21 cellular contexts compared by ENCODE assay signal in genomic region chr7:143479055-143479766, GRCh38. TPM values are rescaled to one million over a fixed set of nuclear protein-coding genes. Genes with fewer than 3 reads are reported as not detected.
DNase-seq lines count a peak whose midpoint lies in the region; ATAC-seq, FAIRE-seq and TF ChIP-seq lines count a peak whose summit lies in the region.
"Had no signal": no experiment of that assay in that cellular context is flagged by ENCODE, and none has a peak within 500 bp of the region (broad histone marks: within the 10 kb centered on the region; RNA-seq: fewer than 3 reads in every experiment).

No MANE protein-coding gene starts in this region.

- in situ Hi-C loops in GM23248 (cut with MboI) = loop anchor here (25.0 kb wide), 1 partner anchor 917 kb away; no protein-coding TSS in a partner anchor

- no peaks in the 10 kb centered on the region for H4K20me1 ChIP-seq in SK-N-SH (ENCODE audit: insufficient read depth)
- H4K20me1 ChIP-seq in GM23248 (ENCODE audit: insufficient read depth) = no peaks in the 10 kb centered on the region

- H3K9me3 ChIP-seq in SK-N-SH = peaks cover 10% of the 10 kb centered on the region; the same call in 1 of the 2 replicates
- H3K9me3 ChIP-seq in GM23248 (ENCODE audit: low read depth) = peaks cover 6% of the 10 kb centered on the region
- H3K9me3 ChIP-seq in trophoblast cell (ENCODE audit: insufficient read depth, low read depth, low read length) = no peaks in the 10 kb centered on the region
- H3K9me3 ChIP-seq in Caco-2 = peaks cover 7% of the 10 kb centered on the region; the same call in 1 of the 2 replicates

- no peak overlapping the region for H3K14ac ChIP-seq in trophoblast cell (ENCODE audit: low read length)

- H2BK5ac ChIP-seq in trophoblast cell (ENCODE audit: low read depth, low read length, poor library complexity) = no peak overlapping the region

- no peaks in the 10 kb centered on the region for H3F3A ChIP-seq in SK-N-SH (replicated peaks; ENCODE audit: insufficient read depth)
- peaks cover 9% of the 10 kb centered on the region; the same call in 1 of the 2 replicates for H3F3A ChIP-seq in GM23248 (ENCODE audit: insufficient read depth)

- no peaks in the 10 kb centered on the region for H3K36me3 Mint-ChIP-seq in Caco-2 (ENCODE audit: insufficient read depth, unreplicated experiment)

- H2AFZ ChIP-seq in SK-N-SH (ENCODE audit: low read depth) = no peak overlapping the region
- H2AFZ ChIP-seq in GM23248 = peak overlapping the region; percentile 59
- no peak overlapping the region for H2AFZ ChIP-seq in trophoblast cell (ENCODE audit: insufficient read depth, low read length, poor library complexity)

- TF ChIP-seq CTCF in SK-N-SH (IDR thresholded peaks at IDR 0.05) = no peak
- TF ChIP-seq CTCF in fibroblast of mammary gland (conservative IDR thresholded peaks at IDR 0.05; ENCODE audit: control insufficient read depth, insufficient read depth, low read depth, low read length) = no peak
- no peak for TF ChIP-seq CTCF in D721Med (IDR thresholded peaks at IDR 0.05; ENCODE audit: insufficient read depth, missing control alignments)
- TF ChIP-seq CTCF in Caco-2 (IDR thresholded peaks at IDR 0.05; ENCODE audit: insufficient read depth in 1 of 2, low read depth in 1 of 2, low read length in 1 of 2, severe bottlenecking in 1 of 2, unreplicated experiment in 1 of 2) = no peak

- H3K36me3 ChIP-seq in SK-N-SH (replicated peaks in 1 of 2; ENCODE audit: control insufficient read depth in 1 of 2, insufficient read depth in 2 of 2, low read length in 1 of 2) (peaks cover 0 to 2% of the 10 kb centered on the region in 2 experiments), GM23248 (ENCODE audit: low read depth) (no peaks in the 10 kb centered on the region), trophoblast cell (ENCODE audit: control insufficient read depth in 1 of 2, insufficient read depth in 2 of 2, low read length in 2 of 2) (no peaks in the 10 kb centered on the region), Caco-2 (ENCODE audit: control insufficient read depth, insufficient read depth, low read length) (no peaks in the 10 kb centered on the region)

- no peaks in the 10 kb centered on the region for H3K27me3 Mint-ChIP-seq in Caco-2 (ENCODE audit: insufficient read depth, unreplicated experiment)

- POLR2A ChIA-PET in SK-N-SH (lab: Yijun Ruan, JAX) = no interaction called here
- POLR2A ChIA-PET in Caco-2 (lab: Charles Lee) = no interaction called here

- ATAC-seq in SK-N-SH treated with all-trans-retinoic acid at 6 μM for 48 hours = peak; percentile 60
- ATAC-seq: Panc1 had no signal

- no peak overlapping the region for H4K91ac ChIP-seq in trophoblast cell (ENCODE audit: low read depth, low read length)

- peaks cover 19% of the 10 kb centered on the region for H3K9me3 Mint-ChIP-seq in Caco-2 (ENCODE audit: unreplicated experiment)

- no peak for TF ChIP-seq EP300 in SK-N-SH (IDR thresholded peaks at IDR 0.05; ENCODE audit: borderline replicate concordance in 1 of 2, low read depth in 1 of 2, low read length in 1 of 2)

- BruUV-seq in Caco-2 (replicated peaks; lab: Mats Ljungman, UMichigan) = no TSS peak

- no peak overlapping the region for H2AK5ac ChIP-seq in trophoblast cell (ENCODE audit: low read length)

- TF ChIP-seq RAD21 in SK-N-SH (IDR thresholded peaks at IDR 0.05; ENCODE audit: low read length) = no peak

- CTCF ChIA-PET in SK-N-SH (lab: Yijun Ruan, JAX) = no interaction called here
- CTCF ChIA-PET in Caco-2 (lab: Charles Lee) = interaction anchor here (0.9 kb wide), 1 partner anchor 191 kb away, joined by 3 read pairs; the partner anchor contains the start of gene CASP2

- no peak overlapping the region for H2BK12ac ChIP-seq in trophoblast cell (ENCODE audit: low read length)

- no peak overlapping the region for H3K23ac ChIP-seq in trophoblast cell (ENCODE audit: low read length)

- intact Hi-C loops in Caco-2 (cut with micrococcal nuclease; ENCODE audit: unreplicated experiment) = no loop called here

- H3K27me3 ChIP-seq in SK-N-SH (ENCODE audit: insufficient read depth) (no peaks in the 10 kb centered on the region), GM23248 (replicated peaks; ENCODE audit: insufficient read depth) (no peaks in the 10 kb centered on the region), trophoblast cell (ENCODE audit: insufficient read depth, low read length) (no peaks in the 10 kb centered on the region), Caco-2 (replicated peaks; ENCODE audit: control insufficient read depth, insufficient read depth, low read length) (no peaks in the 10 kb centered on the region)

- no peak overlapping the region for H2BK120ac ChIP-seq in trophoblast cell (ENCODE audit: insufficient read depth, low read length, poor library complexity)

- no peak overlapping the region for H3K4me3 Mint-ChIP-seq in Caco-2 (ENCODE audit: unreplicated experiment)

- no peaks in the 10 kb centered on the region for H3K79me2 ChIP-seq in SK-N-SH (ENCODE audit: insufficient read depth)
- no peaks in the 10 kb centered on the region for H3K79me2 ChIP-seq in GM23248 (ENCODE audit: insufficient read depth)
- no peaks in the 10 kb centered on the region for H3K79me2 ChIP-seq in trophoblast cell (ENCODE audit: control insufficient read depth, insufficient read depth, low read length, poor library complexity)

- H3K4me1 ChIP-seq in SK-N-SH (ENCODE audit: control insufficient read depth in 1 of 2, insufficient read depth in 2 of 2, low read depth in 1 of 2, low read length in 1 of 2) (peaks cover 0 to 3% of the 10 kb centered on the region in 2 experiments; a peak in 2 of 4 replicates), GM23248 (ENCODE audit: insufficient read depth) (peaks cover 14% of the 10 kb centered on the region), trophoblast cell (ENCODE audit: control insufficient read depth in 1 of 2, insufficient read depth in 2 of 2, low read length in 2 of 2) (no peaks in the 10 kb centered on the region), Caco-2 (no peaks in the 10 kb centered on the region)

- no peak for FAIRE-seq in D721Med (lab: Jason Lieb, UNC)
- FAIRE-seq: GM19239, H54 had no signal

- H3K9ac ChIP-seq in SK-N-SH (no peak overlapping the region), GM23248 (peak overlapping the region; percentile 28; the same call in 1 of the 2 replicates), trophoblast cell (ENCODE audit: low read length) (no peak overlapping the region)
- H3K9ac ChIP-seq: KMS-11 had no signal

- H3K9me2 ChIP-seq in SK-N-SH = 0 out of 2 replicates have a peak, but pooled peaks cover 2% of the 10 kb centered on the region
- H3K9me2 ChIP-seq in GM23248 (ENCODE audit: insufficient read depth) = no peaks in the 10 kb centered on the region

- no peak overlapping the region for H3K4ac ChIP-seq in trophoblast cell (ENCODE audit: low read depth, low read length)

- no peak overlapping the region for H3K18ac ChIP-seq in trophoblast cell (ENCODE audit: low read length)

- H3K27ac ChIP-seq in SK-N-SH (ENCODE audit: low read depth in 2 of 2, low read length in 1 of 2) (peak overlapping the region in 1 of 2 experiments; percentile 72; a peak in 2 of 4 replicates), GM23248 (peak overlapping the region; percentile 46), skin epidermis (peak overlapping the region in 11 of 21 experiments; percentile 10 to 74 (median 50)), trophoblast cell (ENCODE audit: low read depth, low read length) (no peak overlapping the region)
- H3K27ac ChIP-seq: 22Rv1, KMS-11 had no signal

- H4K8ac ChIP-seq in trophoblast cell (ENCODE audit: low read depth, low read length) = no peak overlapping the region

- DNase-seq in SK-N-SH (no peak), GM23248 (peak; percentile 60), fibroblast of mammary gland (ENCODE audit: low read depth) (peak; percentile 63), D721Med (ENCODE audit: insufficient read length, low spot score) (no peak), trophoblast cell (no peak), Caco-2 (no peak)
- DNase-seq: C1 segment of cervical spinal cord, EL, NCI-H1092, NCI-H146, NCI-H2081 treated with DMSO at 0.1 percent for 48 hours, NCI-H510A treated with DMSO at 0.1 percent for 48 hours had no signal

- H3K27ac Mint-ChIP-seq in Caco-2 (ENCODE audit: unreplicated experiment) = no peak overlapping the region

- H3K4me2 ChIP-seq in SK-N-SH = no peak overlapping the region
- no peak overlapping the region for H3K4me2 ChIP-seq in GM23248 (ENCODE audit: unreplicated experiment)
- no peak overlapping the region for H3K4me2 ChIP-seq in trophoblast cell (ENCODE audit: low read length)
- H3K4me2 ChIP-seq: KMS-11 had no signal

- H3K4me3 ChIP-seq in SK-N-SH (ENCODE audit: low read depth in 2 of 2, low read length in 1 of 2) (no peak overlapping the region), GM23248 (0 out of 2 replicates have a peak overlapping the region, but pooled peaks have one; percentile 3), fibroblast of mammary gland (ENCODE audit: control insufficient read depth, low read depth, low read length) (no peak overlapping the region), skin epidermis (no peak overlapping the region), trophoblast cell (ENCODE audit: low read depth, low read length) (no peak overlapping the region), Caco-2 (ENCODE audit: low read depth, low read length) (no peak overlapping the region)

- H3K4me1 Mint-ChIP-seq in Caco-2 (ENCODE audit: low read depth, unreplicated experiment) = peaks cover 5% of the 10 kb centered on the region

- WGBS in SK-N-SH (ENCODE audit: low lambda C conversion rate) = 62% methylated on average over 10 of the region's 10 CpGs
- WGBS in GM23248 (ENCODE audit: low coverage in 1 of 2, low lambda C conversion rate in 2 of 2, missing lambda C conversion rate in 2 of 2), 2 experiments = 36 to 39% methylated on average over 10 of the region's 10 CpGs
- no CpG with 5 or more reads among the region's 10 CpGs for WGBS in trophoblast cell (ENCODE audit: extremely low coverage, insufficient coverage, insufficient read length)

- no peaks in the 10 kb centered on the region for H3K79me1 ChIP-seq in trophoblast cell (ENCODE audit: low read length)

- no peak overlapping the region for H4K12ac ChIP-seq in trophoblast cell (ENCODE audit: low read depth, low read length)

TF ChIP-seq in SK-N-SH, 30 proteins besides CTCF, POLR2A, EP300 and RAD21 (continues in another document):
- no peak for TF ChIP-seq FOSL2 (IDR thresholded peaks at IDR 0.05; ENCODE audit: borderline replicate concordance, low read depth)

RNA-seq across cellular contexts. Expression of gene TAS2R41, which starts 1.5 kb away (rescaled TPM):
- not detected in 2 replicates for polyA plus RNA-seq in SK-N-SH (2012; rRNA removed)
- not detected in 2 replicates for polyA plus RNA-seq in SK-N-SH (2012; cell fraction: cytosol; rRNA removed)
- polyA plus RNA-seq in SK-N-SH (2012; cell fraction: nucleus; rRNA removed) = not detected in 2 replicates
- total RNA-seq in GM23248 (2014; rRNA removed; shearing (Covaris generic)) = not detected in 2 replicates
- polyA plus RNA-seq in GM23248 (2016; fragmentation: Nextera tagmentation; extraction: Ambion mirVana) = not detected in 2 replicates
- not detected in 2 replicates for polyA plus RNA-seq in trophoblast cell (2013)
- not detected in 2 replicates for total RNA-seq in Caco-2 (2022)
- total RNA-seq: MCF 10A had no signal
- polyA plus RNA-seq: AG04450 had no signal

RNA-seq across cellular contexts. Expression of gene TAS2R60, which starts 36.0 kb away (rescaled TPM):
- 0.10 TPM in 1 of 2 replicates, not detected in the other for polyA plus RNA-seq in SK-N-SH (2012; rRNA removed)
- 0.05 and 0.10 TPM in 2 replicates for polyA plus RNA-seq in SK-N-SH (2012; cell fraction: cytosol; rRNA removed)
- 0.18 and 0.27 TPM in 2 replicates for polyA plus RNA-seq in SK-N-SH (2012; cell fraction: nucleus; rRNA removed)
- not detected in 2 replicates for total RNA-seq in GM23248 (2014; rRNA removed; shearing (Covaris generic))
- polyA plus RNA-seq in GM23248 (2016; fragmentation: Nextera tagmentation; extraction: Ambion mirVana) = not detected in 2 replicates
- not detected in 2 replicates for polyA plus RNA-seq in trophoblast cell (2013)
- not detected in 2 replicates for total RNA-seq in Caco-2 (2022)
- total RNA-seq: MCF 10A had no signal
- polyA plus RNA-seq: AG04450 had no signal

Comparison
In these comparisons a context has a peak if more than half of its experiments do, and no peak if none do; other contexts are left out.
1. DNase-seq: peak in GM23248 (single experiment) and fibroblast of mammary gland (single experiment); none in SK-N-SH (single experiment), D721Med (single experiment), trophoblast cell (0 of 2) and Caco-2 (0 of 2).